In the genomic region with DNA sequence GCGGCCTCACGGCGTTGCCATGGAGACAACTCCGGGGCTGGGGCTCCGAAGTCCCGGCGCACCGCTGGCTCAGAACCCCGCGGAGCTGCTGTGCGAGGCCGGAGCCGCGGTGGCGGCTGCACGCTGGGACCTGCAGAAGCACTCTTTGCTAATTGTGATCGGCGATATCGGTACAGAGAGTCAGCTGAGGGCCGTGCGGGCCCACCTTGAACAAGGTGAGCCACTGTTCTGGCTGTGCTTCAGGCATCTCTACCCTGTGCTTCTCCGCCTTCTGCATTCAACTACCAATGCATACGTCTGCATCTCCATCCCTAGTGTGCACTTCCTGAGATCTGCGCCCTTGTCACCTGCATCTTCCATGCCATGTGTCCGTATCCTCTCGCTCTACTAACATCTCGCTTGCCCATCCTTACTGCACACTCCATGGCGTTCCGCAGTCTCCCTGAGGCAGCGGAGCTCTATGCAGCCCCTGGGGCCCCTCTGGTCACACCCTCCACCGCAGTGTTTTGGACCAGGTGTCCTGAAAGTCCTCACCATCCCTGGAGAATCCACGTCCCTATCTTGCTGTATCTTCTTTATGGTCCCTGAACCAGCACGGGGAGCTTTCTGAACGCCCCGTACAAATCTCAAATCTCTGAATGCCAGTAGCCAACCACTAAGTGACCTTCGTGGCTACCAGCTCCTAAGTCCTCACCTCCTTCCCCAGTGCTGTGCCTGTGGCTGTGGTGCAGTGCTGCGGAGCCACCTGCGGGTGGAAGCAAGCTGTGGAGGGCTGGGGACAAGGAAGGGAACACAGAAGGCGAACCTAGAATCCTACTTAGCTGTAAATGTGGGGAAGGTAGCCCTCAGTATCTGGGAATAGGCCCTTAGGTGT, we compare ENCODE assay signal across 8 cellular contexts. TPM values are rescaled to one million over a fixed set of nuclear protein-coding genes. Genes with fewer than 3 reads are reported as not detected.
DNase-seq lines count a peak whose midpoint lies in the region; ATAC-seq and TF ChIP-seq lines count a peak whose summit lies in the region.

No MANE protein-coding gene starts in this region.

- DNase-seq in A172 (ENCODE audit: low spot score) (peak; percentile 21), GM06990 (ENCODE audit: extremely low read depth, insufficient read length) (no peak), NCI-H146 treated with DMSO at 0.1 percent for 48 hours (lab: John Stamatoyannopoulos, UW; ENCODE audit: unreplicated experiment) (peak; percentile 65), left lobe of liver (ENCODE audit: low spot score) (no peak)
- DNase-seq in activated T-cell treated with anti-CD3 and anti-CD28 coated beads, Interleukin-2, amount 50 U/mL, for 72 hours: peak; percentile 28 to 33
- no peak for DNase-seq in activated CD4-positive, CD25-positive, alpha-beta regulatory T cell treated with anti-CD3 and anti-CD28 coated beads, Interleukin-2, amount 50 U/mL, for 72 hours

- peak overlapping the region; percentile 87 for H3K4me2 ChIP-seq in skeletal muscle satellite cell (ENCODE audit: low read length)

- H3K27ac Mint-ChIP-seq in activated T-cell treated with anti-CD3 and anti-CD28 coated beads, Interleukin-2, amount 50 U/mL, for 72 hours: peak overlapping the region; percentile 61

- peak overlapping the region; percentile 10 for H3K9ac ChIP-seq in skeletal muscle satellite cell (ENCODE audit: low read depth, low read length)

- H3K4me1 ChIP-seq in skeletal muscle satellite cell (ENCODE audit: control insufficient read depth, insufficient read depth, low read length): peaks cover 55% of the 10 kb centered on the region

- no peak for ATAC-seq in activated T-cell treated with anti-CD3 and anti-CD28 coated beads, Interleukin-2, amount 50 U/mL, for 72 hours (replicated peaks in 1 of 2)
- no peak for ATAC-seq in left lobe of liver

- H3K9me3 ChIP-seq in skeletal muscle satellite cell (replicated peaks; ENCODE audit: low read length): no peaks in the 10 kb centered on the region

- H3K27me3 ChIP-seq in GM06990 (replicated peaks; ENCODE audit: control insufficient read depth, insufficient read depth, low read length) (no peaks in the 10 kb centered on the region; the same call in 1 of the 2 replicates), skeletal muscle satellite cell (ENCODE audit: control insufficient read depth, insufficient read depth, low read length) (no peaks in the 10 kb centered on the region)

- peak; percentile 23 for TF ChIP-seq CTCF in GM06990 (IDR thresholded peaks at IDR 0.05; ENCODE audit: insufficient read depth, low read length, poor library complexity, severe bottlenecking)

- no peaks in the 10 kb centered on the region for H3K36me3 ChIP-seq in GM06990 (ENCODE audit: control insufficient read depth, insufficient read depth, low read length)
- H3K36me3 ChIP-seq in skeletal muscle satellite cell (ENCODE audit: insufficient read depth, low read length): no peaks in the 10 kb centered on the region

- H3K4me3 Mint-ChIP-seq in activated T-cell treated with anti-CD3 and anti-CD28 coated beads, Interleukin-2, amount 50 U/mL, for 72 hours: peak overlapping the region; percentile 83 to 87

- H3K4me1 Mint-ChIP-seq in activated T-cell treated with anti-CD3 and anti-CD28 coated beads, Interleukin-2, amount 50 U/mL, for 72 hours (ENCODE audit: low read depth): peaks cover 33% of the 10 kb centered on the region

- no peaks in the 10 kb centered on the region for H3K9me3 Mint-ChIP-seq in activated T-cell treated with anti-CD3 and anti-CD28 coated beads, Interleukin-2, amount 50 U/mL, for 72 hours

- no peaks in the 10 kb centered on the region for H3K36me3 Mint-ChIP-seq in activated T-cell treated with anti-CD3 and anti-CD28 coated beads, Interleukin-2, amount 50 U/mL, for 72 hours (ENCODE audit: insufficient read depth in 2 of 2)

- peaks cover 19% of the 10 kb centered on the region for H3K27me3 Mint-ChIP-seq in activated T-cell treated with anti-CD3 and anti-CD28 coated beads, Interleukin-2, amount 50 U/mL, for 72 hours (ENCODE audit: low read depth)

- H3K4me3 ChIP-seq in GM06990 (replicated peaks; ENCODE audit: low read depth, low read length) (peak overlapping the region; percentile 68), iPS-11a (ENCODE audit: low read depth, low read length) (peak overlapping the region; percentile 47), skeletal muscle satellite cell (ENCODE audit: low read length) (peak overlapping the region; percentile 74)

RNA-seq across cellular contexts. Expression of gene MAP1A, which starts 6.2 kb away (rescaled TPM):
- 45.0 and 53.1 TPM in 2 replicates for total RNA-seq in A172 (2014; rRNA removed; shearing (Covaris generic))
- 1 to 10 TPM in 1 of 2 donors, under 1 TPM in 1; 0.82 to 1.8 TPM for total RNA-seq in activated T-cell treated with anti-CD3 and anti-CD28 coated beads, Interleukin-2, amount 50 U/mL, for 72 hours
- 50.4 and 61.4 TPM in 2 replicates for total RNA-seq in skeletal muscle satellite cell (2012; rRNA removed)
- total RNA-seq in left lobe of liver: 0.23 TPM

RNA-seq across cellular contexts. Expression of gene TP53BP1, which starts 18.3 kb away (rescaled TPM):
- 42.3 and 43.7 TPM in 2 replicates for total RNA-seq in A172 (2014; rRNA removed; shearing (Covaris generic))
- 10 to 100 TPM; 33.2 to 35.0 TPM for total RNA-seq in activated T-cell treated with anti-CD3 and anti-CD28 coated beads, Interleukin-2, amount 50 U/mL, for 72 hours
- 41.5 and 55.0 TPM in 2 replicates for total RNA-seq in skeletal muscle satellite cell (2012; rRNA removed)
- 5.8 TPM for total RNA-seq in left lobe of liver

Comparison
In these comparisons a context has a peak if more than half of its experiments do, and no peak if none do; other contexts are left out.
1. DNase-seq: peak in A172 (single experiment), NCI-H146 treated with DMSO at 0.1 percent for 48 hours (single experiment) and activated T-cell treated with anti-CD3 and anti-CD28 coated beads, Interleukin-2, amount 50 U/mL, for 72 hours (2 of 2); none in GM06990 (single experiment), activated CD4-positive, CD25-positive, alpha-beta regulatory T cell treated with anti-CD3 and anti-CD28 coated beads, Interleukin-2, amount 50 U/mL, for 72 hours (single experiment) and left lobe of liver (single experiment).
2. RNA of gene MAP1A, which starts 6.2 kb away (total RNA-seq): 45.0 to 53.1 TPM in A172; 0.82 to 1.8 TPM in activated T-cell treated with anti-CD3 and anti-CD28 coated beads, Interleukin-2, amount 50 U/mL, for 72 hours and 0.23 TPM in left lobe of liver (single experiment); every median in the first group is over 10 times any median in the second.
3. Peak in every context shown above with its lines, with median percentiles within 50 percentile points of each other: H3K4me3 ChIP-seq.